1 cellular context compared by ENCODE assay signal in the genomic region with DNA sequence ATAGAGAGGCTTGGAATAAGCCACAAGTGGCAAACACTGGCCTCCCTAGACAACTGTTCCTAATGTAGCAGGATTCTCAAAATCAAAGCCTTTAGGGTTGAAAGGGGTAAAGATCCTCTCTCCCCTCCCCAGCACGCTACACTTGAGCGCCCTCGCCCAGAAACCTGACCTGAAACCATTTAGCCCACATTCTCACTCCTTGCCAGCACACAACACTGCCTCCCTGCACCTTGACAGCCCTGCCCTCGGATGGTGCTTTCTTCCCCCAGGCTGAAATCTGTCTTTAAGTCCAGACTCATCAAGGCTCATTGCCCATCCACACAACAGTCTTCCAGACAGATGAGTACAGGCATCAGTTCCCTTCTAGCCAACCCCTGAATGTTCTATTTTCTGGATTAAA.
TF ChIP-seq lines count a peak whose summit lies in the region.

No MANE protein-coding gene starts in this region.

TF ChIP-seq in WTC11, 78 proteins besides CTCF, POLR2A, EP300 and RAD21 (continued from another document):
- TF ChIP-seq, protein P1, sequence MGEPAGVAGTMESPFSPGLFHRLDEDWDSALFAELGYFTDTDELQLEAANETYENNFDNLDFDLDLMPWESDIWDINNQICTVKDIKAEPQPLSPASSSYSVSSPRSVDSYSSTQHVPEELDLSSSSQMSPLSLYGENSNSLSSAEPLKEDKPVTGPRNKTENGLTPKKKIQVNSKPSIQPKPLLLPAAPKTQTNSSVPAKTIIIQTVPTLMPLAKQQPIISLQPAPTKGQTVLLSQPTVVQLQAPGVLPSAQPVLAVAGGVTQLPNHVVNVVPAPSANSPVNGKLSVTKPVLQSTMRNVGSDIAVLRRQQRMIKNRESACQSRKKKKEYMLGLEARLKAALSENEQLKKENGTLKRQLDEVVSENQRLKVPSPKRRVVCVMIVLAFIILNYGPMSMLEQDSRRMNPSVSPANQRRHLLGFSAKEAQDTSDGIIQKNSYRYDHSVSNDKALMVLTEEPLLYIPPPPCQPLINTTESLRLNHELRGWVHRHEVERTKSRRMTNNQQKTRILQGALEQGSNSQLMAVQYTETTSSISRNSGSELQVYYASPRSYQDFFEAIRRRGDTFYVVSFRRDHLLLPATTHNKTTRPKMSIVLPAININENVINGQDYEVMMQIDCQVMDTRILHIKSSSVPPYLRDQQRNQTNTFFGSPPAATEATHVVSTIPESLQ (CRISPR knock-in tag; IDR thresholded peaks at IDR 0.05) = no peak
- TF ChIP-seq NR1H2 (CRISPR knock-in tag; IDR thresholded peaks at IDR 0.05) = no peak
- TF ChIP-seq FOXJ3 (CRISPR knock-in tag; IDR thresholded peaks at IDR 0.05; ENCODE audit: borderline replicate concordance) = no peak
- TF ChIP-seq SOX15 (CRISPR knock-in tag; IDR thresholded peaks at IDR 0.05) = no peak
- no peak for TF ChIP-seq ELF4 (CRISPR knock-in tag; IDR thresholded peaks at IDR 0.05; ENCODE audit: low read depth)
- TF ChIP-seq, protein P2, sequence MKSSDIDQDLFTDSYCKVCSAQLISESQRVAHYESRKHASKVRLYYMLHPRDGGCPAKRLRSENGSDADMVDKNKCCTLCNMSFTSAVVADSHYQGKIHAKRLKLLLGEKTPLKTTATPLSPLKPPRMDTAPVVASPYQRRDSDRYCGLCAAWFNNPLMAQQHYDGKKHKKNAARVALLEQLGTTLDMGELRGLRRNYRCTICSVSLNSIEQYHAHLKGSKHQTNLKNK (CRISPR knock-in tag; IDR thresholded peaks at IDR 0.05) = no peak
- TF ChIP-seq ATF1 (CRISPR knock-in tag; IDR thresholded peaks at IDR 0.05) = no peak
- no peak for TF ChIP-seq CBFB (CRISPR knock-in tag; IDR thresholded peaks at IDR 0.05; ENCODE audit: low read depth)
- TF ChIP-seq MXD4 (CRISPR knock-in tag; IDR thresholded peaks at IDR 0.05; ENCODE audit: borderline replicate concordance) = no peak
- no peak for TF ChIP-seq HMGA2 (CRISPR knock-in tag; IDR thresholded peaks at IDR 0.05)
- no peak for TF ChIP-seq MYBL2 (CRISPR knock-in tag; IDR thresholded peaks at IDR 0.05)
- no peak for TF ChIP-seq NR2C2 (CRISPR knock-in tag; IDR thresholded peaks at IDR 0.05)
